In genomic region chr2:234816056-234816455, GRCh38 we compare ENCODE assay signal across 18 cellular contexts.
A peak's percentile ranks its signal among the peaks of the same experiment; 100 is the strongest.
DNase-seq lines count a peak whose midpoint lies in the region; ATAC-seq and TF ChIP-seq lines count a peak whose summit lies in the region.
"Had no signal": no experiment of that assay in that cellular context is flagged by ENCODE, and none has a peak within 500 bp of the region (broad histone marks: within the 10 kb centered on the region; RNA-seq: fewer than 3 reads in every experiment).

No MANE protein-coding gene starts in this region.

- 67% methylated on average over 4 of the region's 4 CpGs for WGBS in mesenchymal stem cell
- no CpG with 5 or more reads among the region's 4 CpGs for WGBS in neuronal stem cell (ENCODE audit: extremely low coverage in 2 of 2, insufficient read length in 2 of 2, insufficient replicate concordance in 1 of 2), 2 donors

- no peaks in the 10 kb centered on the region for H3K36me3 Mint-ChIP-seq in activated T-helper 2 cell treated with anti-CD3 and anti-CD28 coated beads, Interferon-gamma antibody, Interleukin-2, Interleukin-4, amounts not matched to agents 10 μg/mL and 5 μg/mL and 100 μg/mL, durations not matched to agents 14 hours and 24 hours and 36 hours (ENCODE audit: low read depth)
- H3K36me3 Mint-ChIP-seq: CD4-positive, CD25-positive, alpha-beta regulatory T cell had no signal

- H2BK12ac ChIP-seq in mesenchymal stem cell (ENCODE audit: low read length in 2 of 2) (peak overlapping the region in 1 of 2 experiments; percentile 37), neuronal stem cell (ENCODE audit: low read length) (peak overlapping the region; percentile 91)

- H2BK5ac ChIP-seq in mesenchymal stem cell (ENCODE audit: low read depth, low read length, poor library complexity, severe bottlenecking) (no peak overlapping the region), neuronal stem cell (ENCODE audit: low read length) (no peak overlapping the region)

- H3K23ac ChIP-seq in mesenchymal stem cell (ENCODE audit: low read length in 2 of 2) (no peak overlapping the region), neuronal stem cell (ENCODE audit: low read depth, low read length, poor library complexity) (no peak overlapping the region)

- H3K79me1 ChIP-seq in mesenchymal stem cell (replicated peaks; ENCODE audit: low read length, poor library complexity, severe bottlenecking) (no peaks in the 10 kb centered on the region), neuronal stem cell (ENCODE audit: low read depth, low read length) (no peaks in the 10 kb centered on the region)

- H2BK15ac ChIP-seq in mesenchymal stem cell (ENCODE audit: low read depth, poor library complexity, severe bottlenecking) (no peak overlapping the region), neuronal stem cell (ENCODE audit: low read length) (no peak overlapping the region)

- H3K36me3 ChIP-seq in BE2C (no peaks in the 10 kb centered on the region), mesenchymal stem cell (ENCODE audit: control insufficient read depth in 1 of 2, insufficient read depth in 2 of 2, low read depth in 1 of 2, low read length in 2 of 2) (no peaks in the 10 kb centered on the region), neuronal stem cell (replicated peaks in 1 of 2; ENCODE audit: control insufficient read depth in 2 of 2, insufficient read depth in 2 of 2, low read length in 2 of 2) (no peaks in the 10 kb centered on the region)
- H3K36me3 ChIP-seq: Peyer's patch, SJSA1 had no signal

- H3K27ac Mint-ChIP-seq in activated T-helper 2 cell treated with anti-CD3 and anti-CD28 coated beads, Interferon-gamma antibody, Interleukin-2, Interleukin-4, amounts not matched to agents 10 μg/mL and 5 μg/mL and 100 μg/mL, durations not matched to agents 14 hours and 24 hours and 36 hours: no peak overlapping the region
- H3K27ac Mint-ChIP-seq: CD4-positive, CD25-positive, alpha-beta regulatory T cell had no signal

- H2BK120ac ChIP-seq in mesenchymal stem cell (ENCODE audit: low read depth, low read length) (no peak overlapping the region), neuronal stem cell (ENCODE audit: low read depth, low read length) (no peak overlapping the region)

- intact Hi-C loops in activated T-helper 2 cell treated with anti-CD3 and anti-CD28 coated beads, Interferon-gamma antibody, Interleukin-2, Interleukin-4, amounts not matched to agents 10 μg/mL and 5 μg/mL and 100 μg/mL, durations not matched to agents 14 hours and 24 hours and 36 hours (cut with micrococcal nuclease): no loop called here

- H3K14ac ChIP-seq in mesenchymal stem cell (ENCODE audit: low read length in 2 of 2): peak overlapping the region in 1 of 2 experiments; percentile 69
- no peak overlapping the region for H3K14ac ChIP-seq in neuronal stem cell (ENCODE audit: low read length)

- H4K91ac ChIP-seq in mesenchymal stem cell (ENCODE audit: low read length): no peak overlapping the region
- no peak overlapping the region for H4K91ac ChIP-seq in neuronal stem cell (ENCODE audit: low read depth, low read length, poor library complexity)

- H3K27me3 ChIP-seq in BE2C (no peaks in the 10 kb centered on the region), mesenchymal stem cell (ENCODE audit: control insufficient read depth in 1 of 2, insufficient read depth in 1 of 2, low read length in 2 of 2) (peaks cover 0 to 17% of the 10 kb centered on the region in 2 experiments), neuronal stem cell (ENCODE audit: control insufficient read depth in 3 of 3, insufficient read depth in 3 of 3, low read depth in 1 of 3, low read length in 3 of 3) (peaks cover 0 to 2% (median 0%) of the 10 kb centered on the region in 3 experiments)
- H3K27me3 ChIP-seq: Peyer's patch, SJSA1 had no signal

- H3K4me1 Mint-ChIP-seq in activated T-helper 2 cell treated with anti-CD3 and anti-CD28 coated beads, Interferon-gamma antibody, Interleukin-2, Interleukin-4, amounts not matched to agents 10 μg/mL and 5 μg/mL and 100 μg/mL, durations not matched to agents 14 hours and 24 hours and 36 hours (ENCODE audit: low read depth): no peaks in the 10 kb centered on the region
- H3K4me1 Mint-ChIP-seq: CD4-positive, CD25-positive, alpha-beta regulatory T cell had no signal

- ATAC-seq in HG03025 (IDR thresholded peaks at IDR 0.05; ENCODE audit: low FRiP score, unreplicated experiment) (no peak), GM21786 (IDR thresholded peaks at IDR 0.05; ENCODE audit: unreplicated experiment) (no peak)
- ATAC-seq: K562 had no signal

- DNase-seq in BE2C: peak; percentile 67
- DNase-seq in NCI-H69 (lab: John Stamatoyannopoulos, UW): peak; percentile 23
- no peak for DNase-seq in mesenchymal stem cell
- DNase-seq in neuronal stem cell (ENCODE audit: low spot score): no peak
- no peak for DNase-seq in activated T-helper 2 cell treated with anti-CD3 and anti-CD28 coated beads, Interferon-gamma antibody, Interleukin-2, Interleukin-4, amounts not matched to agents 10 μg/mL and 5 μg/mL and 100 μg/mL, durations not matched to agents 14 hours and 24 hours and 36 hours (ENCODE audit: low spot score)
- DNase-seq: CD4-positive, CD25-positive, alpha-beta regulatory T cell; COR-L47; DMS 273 treated with DMSO at 0.1 percent for 48 hours; DMS79 treated with DMSO at 0.1 percent for 48 hours; NCI-H1105; NCI-H2029; NCI-H2227 treated with DMSO at 0.1 percent for 48 hours; NCI-H510A; Peyer's patch had no signal

- H3K27ac ChIP-seq in mesenchymal stem cell (ENCODE audit: low read length, poor library complexity, severe bottlenecking): peak overlapping the region; percentile 54
- H3K27ac ChIP-seq in neuronal stem cell (replicated peaks; ENCODE audit: low read length): no peak overlapping the region
- H3K27ac ChIP-seq: Peyer's patch, SJSA1 had no signal

- H3K4me1 ChIP-seq in BE2C: peaks cover 24% of the 10 kb centered on the region
- peaks cover 15% of the 10 kb centered on the region for H3K4me1 ChIP-seq in mesenchymal stem cell (ENCODE audit: control insufficient read depth, insufficient read depth, low read depth, low read length)
- H3K4me1 ChIP-seq in neuronal stem cell (ENCODE audit: control insufficient read depth in 2 of 2, insufficient read depth in 1 of 2, low read depth in 1 of 2, low read length in 2 of 2): peaks cover 0 to 3% of the 10 kb centered on the region in 2 donors
- H3K4me1 ChIP-seq: Peyer's patch, SJSA1 had no signal

- H3K27me3 Mint-ChIP-seq in activated T-helper 2 cell treated with anti-CD3 and anti-CD28 coated beads, Interferon-gamma antibody, Interleukin-2, Interleukin-4, amounts not matched to agents 10 μg/mL and 5 μg/mL and 100 μg/mL, durations not matched to agents 14 hours and 24 hours and 36 hours (ENCODE audit: low read depth): no peaks in the 10 kb centered on the region

- H3K9me3 ChIP-seq in BE2C: no peaks in the 10 kb centered on the region
- H3K9me3 ChIP-seq in mesenchymal stem cell (ENCODE audit: control insufficient read depth, low read length): no peaks in the 10 kb centered on the region
- H3K9me3 ChIP-seq in neuronal stem cell (replicated peaks in 1 of 2; ENCODE audit: control insufficient read depth in 2 of 2, insufficient read depth in 1 of 2, low read depth in 1 of 2, low read length in 2 of 2): no peaks in the 10 kb centered on the region
- H3K9me3 ChIP-seq: Peyer's patch, SJSA1 had no signal

- H3K4me3 ChIP-seq in BE2C (ENCODE audit: low read depth, low read length): peak overlapping the region; percentile 14
- H3K4me3 ChIP-seq in mesenchymal stem cell (ENCODE audit: insufficient read depth in 1 of 2, low read depth in 1 of 2, low read length in 2 of 2): no peak overlapping the region
- H3K4me3 ChIP-seq in neuronal stem cell (ENCODE audit: low read length in 2 of 2): no peak overlapping the region
- H3K4me3 ChIP-seq: K562, Peyer's patch, SJSA1 had no signal

- H3K4me3 Mint-ChIP-seq in activated T-helper 2 cell treated with anti-CD3 and anti-CD28 coated beads, Interferon-gamma antibody, Interleukin-2, Interleukin-4, amounts not matched to agents 10 μg/mL and 5 μg/mL and 100 μg/mL, durations not matched to agents 14 hours and 24 hours and 36 hours (ENCODE audit: low read depth): no peak overlapping the region
- H3K4me3 Mint-ChIP-seq: CD4-positive, CD25-positive, alpha-beta regulatory T cell had no signal

- H3K4ac ChIP-seq in mesenchymal stem cell (ENCODE audit: low read depth in 1 of 2, low read length in 2 of 2) (no peak overlapping the region), neuronal stem cell (ENCODE audit: low read length) (no peak overlapping the region)

- H3K9ac ChIP-seq in mesenchymal stem cell (ENCODE audit: low read length) (no peak overlapping the region), neuronal stem cell (ENCODE audit: low read depth, low read length, poor library complexity) (no peak overlapping the region)

- H4K8ac ChIP-seq in mesenchymal stem cell (ENCODE audit: low read length) (no peak overlapping the region), neuronal stem cell (ENCODE audit: low read depth, low read length) (no peak overlapping the region)

- no peak overlapping the region for H3K18ac ChIP-seq in mesenchymal stem cell (ENCODE audit: low read depth in 1 of 2, low read length in 2 of 2)
- no peak overlapping the region for H3K18ac ChIP-seq in neuronal stem cell (ENCODE audit: low read length)

- no peak overlapping the region for H3K4me2 ChIP-seq in mesenchymal stem cell (ENCODE audit: low read length, poor library complexity, severe bottlenecking)
- no peak overlapping the region for H3K4me2 ChIP-seq in neuronal stem cell (ENCODE audit: insufficient read depth, low read length, poor library complexity, severe bottlenecking)

- no peaks in the 10 kb centered on the region for H3K9me3 Mint-ChIP-seq in activated T-helper 2 cell treated with anti-CD3 and anti-CD28 coated beads, Interferon-gamma antibody, Interleukin-2, Interleukin-4, amounts not matched to agents 10 μg/mL and 5 μg/mL and 100 μg/mL, durations not matched to agents 14 hours and 24 hours and 36 hours

- no peak overlapping the region for H2AFZ ChIP-seq in mesenchymal stem cell (ENCODE audit: low read depth, low read length)
- H2AFZ ChIP-seq in neuronal stem cell (ENCODE audit: low read length): no peak overlapping the region

- no peak for TF ChIP-seq CTCF in BE2C (IDR thresholded peaks at IDR 0.05; ENCODE audit: low read depth, low read length)

- H2AK5ac ChIP-seq in mesenchymal stem cell (ENCODE audit: low read length, severe bottlenecking) (peak overlapping the region; percentile 58), neuronal stem cell (ENCODE audit: low read depth, low read length) (no peak overlapping the region)

Comparison
In these comparisons a context has a peak if more than half of its experiments do, and no peak if none do; other contexts are left out.
1. DNase-seq: peak in BE2C (single experiment) and NCI-H69 (single experiment); none in mesenchymal stem cell (single experiment), neuronal stem cell (single experiment) and activated T-helper 2 cell treated with anti-CD3 and anti-CD28 coated beads, Interferon-gamma antibody, Interleukin-2, Interleukin-4, amounts not matched to agents 10 μg/mL and 5 μg/mL and 100 μg/mL, durations not matched to agents 14 hours and 24 hours and 36 hours (single experiment).